ENCODE assay signal across 24 cellular contexts in the genomic region with DNA sequence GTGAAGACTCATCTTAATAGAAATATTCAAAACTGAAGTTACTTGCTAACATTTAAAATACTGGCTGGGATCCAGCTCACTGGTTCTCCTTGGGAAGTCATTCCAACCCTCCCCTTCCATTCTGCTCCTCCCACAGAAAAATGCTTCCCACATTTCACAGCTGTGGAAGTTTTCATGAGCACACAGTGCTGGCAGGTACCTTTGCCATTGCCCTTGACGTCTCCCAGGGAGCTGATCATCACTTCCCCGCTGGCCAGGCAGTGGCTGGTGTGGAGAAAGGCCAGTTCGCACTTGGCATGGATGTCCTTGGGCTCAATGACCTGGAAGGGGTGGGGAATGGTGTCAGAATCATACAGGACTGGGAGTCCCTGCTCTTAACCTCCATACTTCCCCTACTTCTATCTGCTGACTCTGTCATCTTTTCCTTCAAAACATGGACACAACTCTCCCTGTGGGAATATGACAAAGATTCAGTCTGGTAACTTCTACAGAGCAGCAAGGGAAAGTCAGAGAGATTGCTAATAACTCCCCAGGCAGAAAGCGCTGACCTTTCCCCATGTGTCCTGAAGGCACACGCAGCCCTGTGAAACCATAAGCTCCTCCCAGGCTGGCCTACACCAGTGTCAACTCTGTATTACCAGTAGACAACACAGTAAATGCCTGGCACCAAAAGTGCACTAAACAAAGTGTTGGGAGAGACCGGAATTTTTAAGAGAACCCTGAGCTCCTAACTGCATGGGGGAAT. TPM values are rescaled to one million over a fixed set of nuclear protein-coding genes. Genes with fewer than 3 reads are reported as not detected.
DNase-seq lines count a peak whose midpoint lies in the region; FAIRE-seq and TF ChIP-seq lines count a peak whose summit lies in the region.
"Had no signal": no experiment of that assay in that cellular context is flagged by ENCODE, and none has a peak within 500 bp of the region (broad histone marks: within the 10 kb centered on the region; RNA-seq: fewer than 3 reads in every experiment).

No MANE protein-coding gene starts in this region.

- H3K4me1 ChIP-seq in suprapubic skin (peaks cover 38% of the 10 kb centered on the region), vagina (peaks cover 44% of the 10 kb centered on the region)

- H3K9me3 ChIP-seq in suprapubic skin (no peaks in the 10 kb centered on the region), vagina (no peaks in the 10 kb centered on the region)
- H3K9me3 ChIP-seq: tibial nerve had no signal

- H3K36me3 Mint-ChIP-seq in activated naive CD4-positive, alpha-beta T cell treated with anti-CD3 and anti-CD28 coated beads for 36 hours (ENCODE audit: low read depth), result no peaks in the 10 kb centered on the region
- H3K36me3 Mint-ChIP-seq: activated CD4-positive, alpha-beta memory T cell treated with anti-CD3 and anti-CD28 coated beads for 36 hours; naive B cell; stimulated activated memory B cell treated with anti-CD40 and anti-IgM and Interleukin-4, amounts not matched to agents 10 μg/mL and 1 μg/mL and 100 μg/mL, for 72 hours had no signal

- H3K27me3 ChIP-seq in bronchial epithelial cell (ENCODE audit: control insufficient read depth, insufficient read depth, low read length), result peaks cover 4% of the 10 kb centered on the region
- no peaks in the 10 kb centered on the region for H3K27me3 ChIP-seq in suprapubic skin
- H3K27me3 ChIP-seq in vagina, result no peaks in the 10 kb centered on the region
- H3K27me3 ChIP-seq: tibial nerve had no signal

- peaks cover 2% of the 10 kb centered on the region for H3K36me3 ChIP-seq in bronchial epithelial cell (ENCODE audit: control insufficient read depth, insufficient read depth, low read length)
- H3K36me3 ChIP-seq in suprapubic skin, result peaks cover 40% of the 10 kb centered on the region
- peaks cover 0 to 13% of the 10 kb centered on the region in 2 donors for H3K36me3 ChIP-seq in vagina

- H3K9me3 Mint-ChIP-seq in activated naive CD4-positive, alpha-beta T cell treated with anti-CD3 and anti-CD28 coated beads for 36 hours, result peaks cover 4% of the 10 kb centered on the region
- H3K9me3 Mint-ChIP-seq: activated B cell treated with CpG ODN at 0.5 μM for 24 hours; stimulated activated memory B cell treated with anti-CD40 and anti-IgM and Interleukin-4, amounts not matched to agents 10 μg/mL and 1 μg/mL and 100 μg/mL, for 72 hours had no signal

- TF ChIP-seq CTCF in bronchial epithelial cell (IDR thresholded peaks at IDR 0.05; ENCODE audit: insufficient read depth, low read length, severe bottlenecking) (no peak), suprapubic skin (IDR thresholded peaks at IDR 0.05) (no peak), vagina (IDR thresholded peaks at IDR 0.05) (no peak)

- H3K27me3 Mint-ChIP-seq in activated naive CD4-positive, alpha-beta T cell treated with anti-CD3 and anti-CD28 coated beads for 36 hours (ENCODE audit: low read depth), result no peaks in the 10 kb centered on the region
- H3K27me3 Mint-ChIP-seq: activated B cell treated with CpG ODN at 0.5 μM for 24 hours; activated CD4-positive, alpha-beta memory T cell treated with anti-CD3 and anti-CD28 coated beads for 36 hours; CD8-positive, alpha-beta memory T cell; stimulated activated memory B cell treated with anti-CD40 and anti-IgM and Interleukin-4, amounts not matched to agents 10 μg/mL and 1 μg/mL and 100 μg/mL, for 72 hours had no signal

- no peak overlapping the region for H3K4me3 ChIP-seq in bronchial epithelial cell (ENCODE audit: low read depth, low read length)
- H3K4me3 ChIP-seq in suprapubic skin, result no peak overlapping the region
- no peak overlapping the region for H3K4me3 ChIP-seq in vagina
- H3K4me3 ChIP-seq: tibial nerve had no signal

- 65% methylated on average over 6 of the region's 6 CpGs for WGBS in suprapubic skin

- CTCF ChIA-PET in activated naive CD4-positive, alpha-beta T cell treated with anti-CD3 and anti-CD28 coated beads for 36 hours (lab: Charles Lee), result interaction anchor here (0.6 to 1.7 kb wide), 4 partner anchors 17 to 91 kb away, joined by 3 to 4 read pairs (median 3); no protein-coding TSS in a partner anchor

- H3K27ac Mint-ChIP-seq in activated naive CD4-positive, alpha-beta T cell treated with anti-CD3 and anti-CD28 coated beads for 36 hours, result no peak overlapping the region
- H3K27ac Mint-ChIP-seq: activated B cell treated with CpG ODN at 0.5 μM for 24 hours; activated CD4-positive, alpha-beta memory T cell treated with anti-CD3 and anti-CD28 coated beads for 36 hours; naive B cell; stimulated activated memory B cell treated with anti-CD40 and anti-IgM and Interleukin-4, amounts not matched to agents 10 μg/mL and 1 μg/mL and 100 μg/mL, for 72 hours had no signal

- H3K4me1 Mint-ChIP-seq in activated naive CD4-positive, alpha-beta T cell treated with anti-CD3 and anti-CD28 coated beads for 36 hours (ENCODE audit: low read depth), result no peaks in the 10 kb centered on the region
- H3K4me1 Mint-ChIP-seq: activated B cell treated with CpG ODN at 0.5 μM for 24 hours; CD8-positive, alpha-beta memory T cell; stimulated activated memory B cell treated with anti-CD40 and anti-IgM and Interleukin-4, amounts not matched to agents 10 μg/mL and 1 μg/mL and 100 μg/mL, for 72 hours had no signal

- no peak for TF ChIP-seq EP300 in suprapubic skin (IDR thresholded peaks at IDR 0.05)

- DNase-seq in bronchial epithelial cell (ENCODE audit: low read depth) (no peak), head of caudate nucleus (peak in 27 of 42 donors; percentile 9 to 80 (median 37)), medulla oblongata (ENCODE audit: extremely low spot score) (peak; percentile 22), suprapubic skin (ENCODE audit: low spot score in 2 of 2) (no peak), vagina (ENCODE audit: extremely low spot score in 2 of 2) (no peak), EL (no peak)
- no peak for DNase-seq in activated naive CD4-positive, alpha-beta T cell treated with anti-CD3 and anti-CD28 coated beads for 36 hours
- no peak for DNase-seq in stimulated activated CD4-positive, alpha-beta T cell treated with anti-CD3 and anti-CD28 coated beads, Interleukin-12 subunit alpha, Interleukin-12 subunit beta, amount 100 ng/mL, for 4 hours
- DNase-seq: activated B cell treated with CpG ODN at 0.5 μM for 24 hours; activated CD4-positive, alpha-beta memory T cell treated with anti-CD3 and anti-CD28 coated beads for 36 hours; amniotic stem cell; CD8-positive, alpha-beta memory T cell; DMS153; foreskin fibroblast; GDM1; H7; KBM-7; naive B cell; NCI-H1436 treated with DMSO at 0.1 percent for 48 hours; NCI-H526; stimulated activated CD4-positive, alpha-beta T cell treated with anti-CD3 and anti-CD28 coated beads, Interleukin-2, amount 100 ng/mL, for 24 hours; T-helper 9 cell had no signal

- no peak for TF ChIP-seq POLR2A in suprapubic skin (IDR thresholded peaks at IDR 0.05)
- no peak for TF ChIP-seq POLR2A in vagina (IDR thresholded peaks at IDR 0.05)

- intact Hi-C loops in head of caudate nucleus (cut with DNase I) (no loop called here), vagina (cut with DNase I) (no loop called here)
- intact Hi-C loops in activated naive CD4-positive, alpha-beta T cell treated with anti-CD3 and anti-CD28 coated beads for 36 hours (cut with micrococcal nuclease), result no loop called here

- H3K27ac ChIP-seq in suprapubic skin (peak overlapping the region; percentile 42), vagina (no peak overlapping the region)

- no peak overlapping the region for H3K4me3 Mint-ChIP-seq in activated naive CD4-positive, alpha-beta T cell treated with anti-CD3 and anti-CD28 coated beads for 36 hours
- H3K4me3 Mint-ChIP-seq: activated B cell treated with CpG ODN at 0.5 μM for 24 hours; activated CD4-positive, alpha-beta memory T cell treated with anti-CD3 and anti-CD28 coated beads for 36 hours; CD8-positive, alpha-beta memory T cell; naive B cell; stimulated activated memory B cell treated with anti-CD40 and anti-IgM and Interleukin-4, amounts not matched to agents 10 μg/mL and 1 μg/mL and 100 μg/mL, for 72 hours had no signal

- FAIRE-seq in bronchial epithelial cell (lab: Jason Lieb, UNC), result peak; percentile 76

RNA-seq across cellular contexts. Expression of gene SELENBP1, which starts 4.3 kb away (rescaled TPM):
- total RNA-seq in bronchial epithelial cell (4.2 and 7.0 TPM in 2 replicates), suprapubic skin (10 to 100 TPM; 32.0 to 67.5 (median 48.7) TPM), vagina (30.9 TPM)
- not detected for total RNA-seq in activated naive CD4-positive, alpha-beta T cell treated with anti-CD3 and anti-CD28 coated beads for 36 hours
- total RNA-seq: activated B cell treated with CpG ODN at 0.5 μM for 24 hours; activated CD4-positive, alpha-beta memory T cell treated with anti-CD3 and anti-CD28 coated beads for 36 hours; CD8-positive, alpha-beta memory T cell had no signal

RNA-seq across cellular contexts. Expression of gene RFX5, which starts 21.1 kb away (rescaled TPM):
- total RNA-seq in bronchial epithelial cell (8.8 and 16.6 TPM in 2 replicates), suprapubic skin (10 to 100 TPM; 18.0 to 22.1 (median 18.5) TPM), vagina (13.0 TPM)
- 10 to 100 TPM; 62.3 to 63.4 TPM for total RNA-seq in activated naive CD4-positive, alpha-beta T cell treated with anti-CD3 and anti-CD28 coated beads for 36 hours

RNA-seq across cellular contexts. Expression of gene PSMB4, which starts 31.2 kb away (rescaled TPM):
- 350 and 396 TPM in 2 replicates for total RNA-seq in bronchial epithelial cell
- total RNA-seq in suprapubic skin, result 100 to 1,000 TPM; 222 to 269 (median 241) TPM
- total RNA-seq in vagina, result 292 TPM
- total RNA-seq in activated naive CD4-positive, alpha-beta T cell treated with anti-CD3 and anti-CD28 coated beads for 36 hours, result 100 to 1,000 TPM; 394 to 398 TPM

RNA-seq across cellular contexts. Expression of gene PI4KB, which starts 41.0 kb away (rescaled TPM):
- total RNA-seq in bronchial epithelial cell (20.8 and 30.9 TPM in 2 replicates), suprapubic skin (100 to 1,000 TPM in 1 of 4 donors, 10 to 100 TPM in 3; 50.0 to 102 (median 60.3) TPM), vagina (69.0 TPM)
- 10 to 100 TPM; 64.1 to 69.2 TPM for total RNA-seq in activated naive CD4-positive, alpha-beta T cell treated with anti-CD3 and anti-CD28 coated beads for 36 hours

Comparison
In these comparisons a context has a peak if more than half of its experiments do, and no peak if none do; other contexts are left out.
1. DNase-seq: peak in head of caudate nucleus (27 of 42) and medulla oblongata (single experiment); none in bronchial epithelial cell (single experiment), suprapubic skin (0 of 2), vagina (0 of 2), activated naive CD4-positive, alpha-beta T cell treated with anti-CD3 and anti-CD28 coated beads for 36 hours (single experiment), EL (single experiment) and stimulated activated CD4-positive, alpha-beta T cell treated with anti-CD3 and anti-CD28 coated beads, Interleukin-12 subunit alpha, Interleukin-12 subunit beta, amount 100 ng/mL, for 4 hours (single experiment).